Comparison of ENCODE assay signal across 8 cellular contexts in genomic region chr17:75996665-75997590, GRCh38. TPM values are rescaled to one million over a fixed set of nuclear protein-coding genes. Genes with fewer than 3 reads are reported as not detected.
DNase-seq lines count a peak whose midpoint lies in the region; ATAC-seq, FAIRE-seq and TF ChIP-seq lines count a peak whose summit lies in the region.

No MANE protein-coding gene starts in this region.

- H2AFZ ChIP-seq in GM23338, result no peak overlapping the region

- H3K4me3 ChIP-seq in GM23338, result no peak overlapping the region
- no peak overlapping the region for H3K4me3 ChIP-seq in pancreas

- no peaks in the 10 kb centered on the region for H3K79me2 ChIP-seq in GM23338 (replicated peaks; ENCODE audit: insufficient read depth)

- 0 out of 2 replicates have a peak overlapping the region, but pooled peaks have one; percentile 13 for H3K27ac Mint-ChIP-seq in GM23338

- peak; percentile 43 for DNase-seq in ACHN
- no peak for DNase-seq in GM23338 (ENCODE audit: low spot score)
- DNase-seq in T-helper 9 cell, result peak; percentile 29
- peak in 2 of 6 donors; percentile 28 to 42 for DNase-seq in pancreas

- 0 out of 2 replicates have a peak overlapping the region, but pooled peaks have one; percentile 59 for H3K27ac ChIP-seq in GM23338 (ENCODE audit: low read depth)
- H3K27ac ChIP-seq in pancreas, result no peak overlapping the region

- peaks cover 14% of the 10 kb centered on the region for H3K27me3 Mint-ChIP-seq in GM23338 (ENCODE audit: insufficient read depth, low read depth, poor library complexity)

- 0 out of 2 replicates have a peak, but pooled peaks cover 5% of the 10 kb centered on the region for H3F3A ChIP-seq in GM23338 (replicated peaks; ENCODE audit: low read depth)

- no peak overlapping the region for H3K4me2 ChIP-seq in GM23338

- no peak overlapping the region; the same call in 2 of the 3 replicates for H3K4me3 Mint-ChIP-seq in GM23338

- H3K36me3 ChIP-seq in GM23338 (ENCODE audit: insufficient read depth) (no peaks in the 10 kb centered on the region), pancreas (peaks cover 0 to 8% (median 0%) of the 10 kb centered on the region in 3 donors)

- no peaks in the 10 kb centered on the region for H4K20me1 ChIP-seq in GM23338 (replicated peaks; ENCODE audit: insufficient read depth)

- H3K4me1 ChIP-seq in GM23338 (ENCODE audit: insufficient read depth), result no peaks in the 10 kb centered on the region
- peaks cover 0 to 8% (median 6%) of the 10 kb centered on the region in 3 donors for H3K4me1 ChIP-seq in pancreas

- H3K4me1 Mint-ChIP-seq in GM23338, result peaks cover 10% of the 10 kb centered on the region; the same call in 2 of the 3 replicates

- in situ Hi-C loops in ACHN (cut with HindIII; ENCODE audit: low pct_ligation_motif_present, low pct_unique_long_range_greater_than_20kb, low sequenced_read_pairs), result no loop called here

- no peak for FAIRE-seq in pancreas (lab: Jason Lieb, UNC)

- intact Hi-C loops in pancreas (cut with DNase I), result loop anchor here in 1 of 3 donors (10.0 kb wide), 1 partner anchor 82 kb away; no protein-coding TSS in a partner anchor

- no peak for TF ChIP-seq CTCF in GM23338 (conservative IDR thresholded peaks at IDR 0.05; ENCODE audit: low read depth in 2 of 2)
- no peak for TF ChIP-seq CTCF in pancreas (IDR thresholded peaks at IDR 0.05)

- H3K9me2 ChIP-seq in GM23338 (ENCODE audit: insufficient read depth), result no peaks in the 10 kb centered on the region

- no peak for ATAC-seq in GM23338
- peak; percentile 89 for ATAC-seq in esophagus mucosa
- ATAC-seq in pancreas, result peak in 3 of 4 donors; percentile 16 to 46 (median 39)
- ATAC-seq in GM21390 (IDR thresholded peaks at IDR 0.05; ENCODE audit: unreplicated experiment), result no peak
- no peak for ATAC-seq in HG03469 (IDR thresholded peaks at IDR 0.05; ENCODE audit: unreplicated experiment)
- no peak for ATAC-seq in GM18868 (IDR thresholded peaks at IDR 0.05; ENCODE audit: unreplicated experiment)

- H3K9me3 Mint-ChIP-seq in GM23338, result no peaks in the 10 kb centered on the region

- H3K27me3 ChIP-seq in GM23338 (ENCODE audit: insufficient read depth) (no peaks in the 10 kb centered on the region), pancreas (no peaks in the 10 kb centered on the region)

- H3K36me3 Mint-ChIP-seq in GM23338 (ENCODE audit: low read depth), result peaks cover 18% of the 10 kb centered on the region

- WGBS in pancreas, 2 donors, result 71 to 74% methylated on average over 18 of the region's 18 CpGs

- no peaks in the 10 kb centered on the region for H3K9me3 ChIP-seq in pancreas

TF ChIP-seq in GM23338, 12 proteins besides CTCF, POLR2A, EP300 and RAD21:
- no peak for TF ChIP-seq CREB1 (CRISPR knock-in tag; IDR thresholded peaks at IDR 0.05; ENCODE audit: low read depth)
- no peak for TF ChIP-seq EZH2 (IDR thresholded peaks at IDR 0.05; ENCODE audit: low read depth, unreplicated experiment)
- no peak for TF ChIP-seq EZH2phosphoT487 (IDR thresholded peaks at IDR 0.05; ENCODE audit: unreplicated experiment)
- no peak for TF ChIP-seq STAT1 (IDR thresholded peaks at IDR 0.05; ENCODE audit: unreplicated experiment)
- no peak for TF ChIP-seq NANOG (IDR thresholded peaks at IDR 0.05; ENCODE audit: borderline replicate concordance)
- TF ChIP-seq JUNB (IDR thresholded peaks at IDR 0.05; ENCODE audit: unreplicated experiment), result no peak
- TF ChIP-seq POLR2AphosphoS5 (IDR thresholded peaks at IDR 0.05; ENCODE audit: low read depth), result no peak
- no peak for TF ChIP-seq ZNF462 (CRISPR knock-in tag; IDR thresholded peaks at IDR 0.05)
- no peak for TF ChIP-seq ZNF114 (CRISPR knock-in tag; IDR thresholded peaks at IDR 0.05)
- TF ChIP-seq ZNF331 (CRISPR knock-in tag; IDR thresholded peaks at IDR 0.05; ENCODE audit: low read depth), result no peak

RNA-seq across cellular contexts. Expression of gene CDK3, which starts 3.7 kb away (rescaled TPM):
- total RNA-seq in GM23338 (2014; rRNA removed; shearing (Covaris generic)), result 5.9 and 10.2 TPM in 2 replicates
- polyA plus RNA-seq in GM23338 (2016; fragmentation: Nextera tagmentation; extraction: Ambion mirVana), result 7.8 and 7.9 TPM in 2 replicates
- 4.1 TPM for total RNA-seq in esophagus mucosa
- total RNA-seq in pancreas, result 1 to 10 TPM; 1.9 to 6.3 (median 3.0) TPM
- polyA plus RNA-seq in pancreas, result 10 to 100 TPM; 32.2 to 34.7 TPM

RNA-seq across cellular contexts. Expression of gene TEN1, which starts 17.9 kb away (rescaled TPM):
- 11.3 TPM in 2 replicates for total RNA-seq in GM23338 (2014; rRNA removed; shearing (Covaris generic))
- polyA plus RNA-seq in GM23338 (2016; fragmentation: Nextera tagmentation; extraction: Ambion mirVana) (13.2 and 14.1 TPM in 2 replicates), pancreas (10 to 100 TPM; 19.7 to 35.0 TPM)
- total RNA-seq in esophagus mucosa (25.5 TPM), pancreas (10 to 100 TPM in 5 of 6 donors, 1 to 10 TPM in 1; 6.9 to 12.9 (median 12.3) TPM)

RNA-seq across cellular contexts. Expression of gene ACOX1, which starts 18.0 kb away (rescaled TPM):
- 32.8 and 32.9 TPM in 2 replicates for total RNA-seq in GM23338 (2014; rRNA removed; shearing (Covaris generic))
- polyA plus RNA-seq in GM23338 (2016; fragmentation: Nextera tagmentation; extraction: Ambion mirVana), result 11.9 and 12.8 TPM in 2 replicates
- total RNA-seq in esophagus mucosa, result 66.0 TPM
- 10 to 100 TPM; 50.4 to 74.2 (median 59.4) TPM for total RNA-seq in pancreas
- polyA plus RNA-seq in pancreas, result 10 to 100 TPM; 16.3 to 25.4 TPM

RNA-seq across cellular contexts. Expression of gene EVPL, which starts 30.2 kb away (rescaled TPM):
- total RNA-seq in GM23338 (2014; rRNA removed; shearing (Covaris generic)), result 0.62 and 1.3 TPM in 2 replicates
- polyA plus RNA-seq in GM23338 (2016; fragmentation: Nextera tagmentation; extraction: Ambion mirVana), result 0.47 and 0.59 TPM in 2 replicates
- 175 TPM for total RNA-seq in esophagus mucosa
- total RNA-seq in pancreas, result 1 to 10 TPM; 1.3 to 3.5 (median 2.9) TPM
- 10 to 100 TPM in 1 of 2 donors, 1 to 10 TPM in 1; 6.5 to 14.6 TPM for polyA plus RNA-seq in pancreas

RNA-seq across cellular contexts. Expression of gene FBF1, which starts 56.1 kb away (rescaled TPM):
- 11.8 and 17.4 TPM in 2 replicates for total RNA-seq in GM23338 (2014; rRNA removed; shearing (Covaris generic))
- polyA plus RNA-seq in GM23338 (2016; fragmentation: Nextera tagmentation; extraction: Ambion mirVana) (8.8 and 9.7 TPM in 2 replicates), pancreas (10 to 100 TPM in 1 of 2 donors, 1 to 10 TPM in 1; 7.7 to 24.8 TPM)
- total RNA-seq in esophagus mucosa (7.8 TPM), pancreas (10 to 100 TPM in 1 of 6 donors, 1 to 10 TPM in 5; 2.4 to 10.1 (median 3.9) TPM)

Comparison
In these comparisons a context has a peak if more than half of its experiments do, and no peak if none do; other contexts are left out.
1. ATAC-seq: peak in esophagus mucosa (single experiment) and pancreas (3 of 4); none in GM23338 (single experiment), GM21390 (single experiment), HG03469 (single experiment) and GM18868 (single experiment).